ENCODE assay signal across 32 cellular contexts in genomic region chr1:96522927-96523326, GRCh38.
DNase-seq lines count a peak whose midpoint lies in the region; ATAC-seq, FAIRE-seq and TF ChIP-seq lines count a peak whose summit lies in the region.
"Had no signal": no experiment of that assay in that cellular context is flagged by ENCODE, and none has a peak within 500 bp of the region (broad histone marks: within the 10 kb centered on the region; RNA-seq: fewer than 3 reads in every experiment).

No MANE protein-coding gene starts in this region.

- peaks cover 2% of the 10 kb centered on the region; the same call in 1 of the 2 replicates for H3K9me3 ChIP-seq in iPS-20b (ENCODE audit: insufficient read depth, low read depth, low read length)
- H3K9me3 ChIP-seq: suprapubic skin had no signal

- no peaks in the 10 kb centered on the region for H3K79me2 ChIP-seq in ACC112 (ENCODE audit: control insufficient read depth, insufficient read depth, low read length, unreplicated experiment)

- peak overlapping the region; percentile 4; the same call in 1 of the 2 replicates for H3K9ac ChIP-seq in iPS-20b (ENCODE audit: low read depth, low read length)
- H3K9ac ChIP-seq: neural progenitor cell had no signal

- no peaks in the 10 kb centered on the region for H3K36me3 ChIP-seq in ACC112 (ENCODE audit: insufficient read depth, low read length)
- no peaks in the 10 kb centered on the region for H3K36me3 ChIP-seq in iPS-20b (ENCODE audit: insufficient read depth, low read depth, low read length)
- H3K36me3 ChIP-seq: heart right ventricle, neural progenitor cell, suprapubic skin had no signal

- intact Hi-C loops in Right ventricle myocardium inferior (cut with DNase I) = no loop called here

- peak overlapping the region; percentile 3 for H2AFZ ChIP-seq in ACC112 (ENCODE audit: low read length, unreplicated experiment)
- H2AFZ ChIP-seq: neural progenitor cell had no signal

- H3K4me1 ChIP-seq in ACC112 (ENCODE audit: control insufficient read depth, insufficient read depth, low read length, unreplicated experiment) = peaks cover 35% of the 10 kb centered on the region
- H3K4me1 ChIP-seq in iPS-20b (ENCODE audit: insufficient read depth, low read length) = peaks cover 54% of the 10 kb centered on the region
- H3K4me1 ChIP-seq: foreskin keratinocyte had no signal

- peak; percentile 59 for DNase-seq in RCC 7860 (ENCODE audit: low spot score)
- DNase-seq in RPMI8226 = no peak
- no peak for DNase-seq in omental fat pad (ENCODE audit: low spot score)
- DNase-seq in activated CD8-positive, alpha-beta memory T cell treated with anti-CD3 and anti-CD28 coated beads, Interleukin-2, amount 50 U/mL, for 4 hours = no peak
- no peak for DNase-seq in Right ventricle myocardium inferior (ENCODE audit: missing footprints)
- DNase-seq: activated CD4-positive, alpha-beta T cell treated with anti-CD3 and anti-CD28 coated beads for 36 hours; activated CD8-positive, alpha-beta T cell treated with anti-CD3 and anti-CD28 coated beads, Interleukin-2, amount 10 ng/mL, durations not matched to agents 7 days and 5 days; activated effector memory CD4-positive, alpha-beta T cell treated with anti-CD3 and anti-CD28 coated beads, Interleukin-2, amount 50 U/mL, for 16 hours; activated naive CD8-positive, alpha-beta T cell treated with anti-CD3 and anti-CD28 coated beads for 36 hours; activated T-cell treated with anti-CD3 and anti-CD28 coated beads for 4 hours; aorta; cortex of kidney; effector memory CD8-positive, alpha-beta T cell; foreskin keratinocyte; heart right ventricle; left colon; NCI-H1417 treated with DMSO at 0.1 percent for 48 hours; NCI-H2081; NCI-H446; stimulated activated naive B cell treated with anti-CD40 and anti-IgM and Interleukin-4, amounts not matched to agents 10 μg/mL and 1 μg/mL and 100 μg/mL, for 72 hours; T-helper 17 cell had no signal

- H3K27ac ChIP-seq in ACC112 (ENCODE audit: low read depth, low read length) (peak overlapping the region; percentile 64), iPS-20b (ENCODE audit: low read length) (peak overlapping the region; percentile 96)
- H3K27ac ChIP-seq: 22Rv1, foreskin keratinocyte, heart right ventricle, neural progenitor cell, suprapubic skin had no signal

- FAIRE-seq in RCC 7860 (lab: Jason Lieb, UNC) = peak; percentile 75
- FAIRE-seq: GM12892, K562, urothelium cell line had no signal

- H3K27me3 ChIP-seq in ACC112 (ENCODE audit: insufficient read depth, low read length) (no peaks in the 10 kb centered on the region), iPS-20b (ENCODE audit: insufficient read depth, low read length) (no peaks in the 10 kb centered on the region)
- H3K27me3 ChIP-seq: foreskin keratinocyte, heart right ventricle, neural progenitor cell, suprapubic skin had no signal

- peak overlapping the region; percentile 0; the same call in 1 of the 2 replicates for H3K4me3 ChIP-seq in ACC112 (ENCODE audit: low read depth, low read length)
- H3K4me3 ChIP-seq in iPS-20b (ENCODE audit: low read length) = peak overlapping the region; percentile 33
- H3K4me3 ChIP-seq: heart right ventricle, K562, neural progenitor cell, suprapubic skin had no signal

- ATAC-seq in HG02610 (IDR thresholded peaks at IDR 0.05; ENCODE audit: unreplicated experiment) (peak; percentile 46), omental fat pad (ENCODE audit: low FRiP score) (no peak), Right ventricle myocardium inferior (no peak)
- ATAC-seq: activated CD4-positive, alpha-beta T cell treated with anti-CD3 and anti-CD28 coated beads for 36 hours; activated CD8-positive, alpha-beta T cell treated with anti-CD3 and anti-CD28 coated beads, Interleukin-2, amount 10 ng/mL, durations not matched to agents 7 days and 5 days; effector memory CD8-positive, alpha-beta T cell; heart right ventricle; K562; left colon; sciatic nerve; SK-N-SH treated with all-trans-retinoic acid at 6 μM for 48 hours; stimulated activated naive B cell treated with anti-CD40 and anti-IgM and Interleukin-4, amounts not matched to agents 10 μg/mL and 1 μg/mL and 100 μg/mL, for 72 hours; T-helper 17 cell had no signal

- TF ChIP-seq CTCF in omental fat pad (IDR thresholded peaks at IDR 0.05) = no peak
